Comparison of ENCODE assay signal across 1 cellular context in genomic region chr2:199471443-199472057, GRCh38.
TF ChIP-seq lines count a peak whose summit lies in the region.

No MANE protein-coding gene starts in this region.

TF ChIP-seq in WTC11, 78 proteins besides CTCF, POLR2A, EP300 and RAD21 (continued from another document):
- TF ChIP-seq MAX (CRISPR knock-in tag; IDR thresholded peaks at IDR 0.05) (no peak), ZNF423 (CRISPR knock-in tag; IDR thresholded peaks at IDR 0.05) (peak; percentile 10; the same call in 1 of the 2 replicates), FOXP1 (CRISPR knock-in tag; IDR thresholded peaks at IDR 0.05; ENCODE audit: borderline replicate concordance) (no peak), ESRRA (CRISPR knock-in tag; IDR thresholded peaks at IDR 0.05; ENCODE audit: borderline replicate concordance) (no peak)
- TF ChIP-seq, protein P1, sequence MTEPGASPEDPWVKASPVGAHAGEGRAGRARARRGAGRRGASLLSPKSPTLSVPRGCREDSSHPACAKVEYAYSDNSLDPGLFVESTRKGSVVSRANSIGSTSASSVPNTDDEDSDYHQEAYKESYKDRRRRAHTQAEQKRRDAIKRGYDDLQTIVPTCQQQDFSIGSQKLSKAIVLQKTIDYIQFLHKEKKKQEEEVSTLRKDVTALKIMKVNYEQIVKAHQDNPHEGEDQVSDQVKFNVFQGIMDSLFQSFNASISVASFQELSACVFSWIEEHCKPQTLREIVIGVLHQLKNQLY (CRISPR knock-in tag; IDR thresholded peaks at IDR 0.05) = no peak
- TF ChIP-seq, protein P2, sequence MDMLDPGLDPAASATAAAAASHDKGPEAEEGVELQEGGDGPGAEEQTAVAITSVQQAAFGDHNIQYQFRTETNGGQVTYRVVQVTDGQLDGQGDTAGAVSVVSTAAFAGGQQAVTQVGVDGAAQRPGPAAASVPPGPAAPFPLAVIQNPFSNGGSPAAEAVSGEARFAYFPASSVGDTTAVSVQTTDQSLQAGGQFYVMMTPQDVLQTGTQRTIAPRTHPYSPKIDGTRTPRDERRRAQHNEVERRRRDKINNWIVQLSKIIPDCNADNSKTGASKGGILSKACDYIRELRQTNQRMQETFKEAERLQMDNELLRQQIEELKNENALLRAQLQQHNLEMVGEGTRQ (CRISPR knock-in tag; IDR thresholded peaks at IDR 0.05) = 0 out of 2 replicates have a peak, but pooled peaks have one; percentile 14
TF ChIP-seq in WTC11: peak in this region for 7.
